In the genomic region with DNA sequence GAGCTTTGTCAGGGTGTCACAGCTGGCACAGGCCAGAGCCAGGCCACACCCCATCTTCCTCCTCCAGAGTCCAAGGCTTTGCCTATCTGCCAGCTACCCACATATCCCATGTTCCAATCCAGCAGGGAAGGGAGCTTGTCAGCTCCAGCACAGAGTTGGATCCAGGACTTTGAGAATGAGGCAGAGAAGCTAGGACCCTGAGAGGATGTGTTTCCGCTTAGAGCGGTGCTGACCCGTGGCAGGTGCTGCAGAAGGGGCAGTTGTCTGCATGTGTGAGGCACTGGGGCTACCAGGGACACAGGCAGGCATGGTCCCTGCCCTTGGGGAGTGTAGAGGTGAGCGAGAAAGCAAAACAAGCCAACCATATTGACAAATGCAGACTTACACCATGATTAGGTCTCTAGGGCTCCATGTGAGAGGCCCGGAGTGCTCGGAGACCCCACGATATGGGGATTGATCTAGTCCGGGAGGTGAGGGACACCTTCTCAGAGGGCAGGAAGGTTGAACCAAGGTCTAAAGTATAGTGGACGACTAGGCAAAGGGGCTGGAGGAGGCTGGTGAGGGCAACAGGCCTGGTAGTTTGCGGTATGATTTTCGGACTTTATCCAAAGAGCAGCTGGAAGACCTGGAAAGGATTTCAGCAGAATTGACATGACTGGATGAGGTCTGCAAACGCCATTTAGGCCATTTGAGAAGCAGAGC, we compare ENCODE assay signal across 2 cellular contexts.
TF ChIP-seq lines count a peak whose summit lies in the region.

No MANE protein-coding gene starts in this region.

TF ChIP-seq in IMR-90, 13 proteins besides CTCF, POLR2A, EP300 and RAD21:
- no peak for TF ChIP-seq MAFK (IDR thresholded peaks at IDR 0.05; ENCODE audit: low read depth, low read length)
- TF ChIP-seq RCOR1 (IDR thresholded peaks at IDR 0.05; ENCODE audit: insufficient replicate concordance, low read length): no peak
- TF ChIP-seq FOS (IDR thresholded peaks at IDR 0.05; ENCODE audit: low read depth, low read length): no peak
- TF ChIP-seq, protein P1, sequence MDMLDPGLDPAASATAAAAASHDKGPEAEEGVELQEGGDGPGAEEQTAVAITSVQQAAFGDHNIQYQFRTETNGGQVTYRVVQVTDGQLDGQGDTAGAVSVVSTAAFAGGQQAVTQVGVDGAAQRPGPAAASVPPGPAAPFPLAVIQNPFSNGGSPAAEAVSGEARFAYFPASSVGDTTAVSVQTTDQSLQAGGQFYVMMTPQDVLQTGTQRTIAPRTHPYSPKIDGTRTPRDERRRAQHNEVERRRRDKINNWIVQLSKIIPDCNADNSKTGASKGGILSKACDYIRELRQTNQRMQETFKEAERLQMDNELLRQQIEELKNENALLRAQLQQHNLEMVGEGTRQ (IDR thresholded peaks at IDR 0.05; ENCODE audit: low read depth, low read length): no peak
- TF ChIP-seq BHLHE40 (IDR thresholded peaks at IDR 0.05; ENCODE audit: low read depth, low read length): no peak
TF ChIP-seq in IMR-90: peak in this region for 0.

TF ChIP-seq in HepG2, 621 proteins besides CTCF, POLR2A, EP300 and RAD21:
- no peak for TF ChIP-seq FLYWCH1 (CRISPR knock-in tag; IDR thresholded peaks at IDR 0.05)
- no peak for TF ChIP-seq ZNF605 (CRISPR knock-in tag; IDR thresholded peaks at IDR 0.05)
- TF ChIP-seq ZFYVE20 (CRISPR knock-in tag; IDR thresholded peaks at IDR 0.05; ENCODE audit: borderline replicate concordance, low read depth): no peak
- no peak for TF ChIP-seq SALL1 (CRISPR knock-in tag; IDR thresholded peaks at IDR 0.05)
- TF ChIP-seq ZMYM4 (CRISPR knock-in tag; IDR thresholded peaks at IDR 0.05): no peak
- TF ChIP-seq ZNF180 (CRISPR knock-in tag; IDR thresholded peaks at IDR 0.05; ENCODE audit: borderline replicate concordance, low read depth): no peak
- TF ChIP-seq PCBP2 (optimal IDR thresholded peaks at IDR 0.05; ENCODE audit: low read depth, low read length, poor library complexity, severe bottlenecking): no peak
- TF ChIP-seq, protein P2, sequence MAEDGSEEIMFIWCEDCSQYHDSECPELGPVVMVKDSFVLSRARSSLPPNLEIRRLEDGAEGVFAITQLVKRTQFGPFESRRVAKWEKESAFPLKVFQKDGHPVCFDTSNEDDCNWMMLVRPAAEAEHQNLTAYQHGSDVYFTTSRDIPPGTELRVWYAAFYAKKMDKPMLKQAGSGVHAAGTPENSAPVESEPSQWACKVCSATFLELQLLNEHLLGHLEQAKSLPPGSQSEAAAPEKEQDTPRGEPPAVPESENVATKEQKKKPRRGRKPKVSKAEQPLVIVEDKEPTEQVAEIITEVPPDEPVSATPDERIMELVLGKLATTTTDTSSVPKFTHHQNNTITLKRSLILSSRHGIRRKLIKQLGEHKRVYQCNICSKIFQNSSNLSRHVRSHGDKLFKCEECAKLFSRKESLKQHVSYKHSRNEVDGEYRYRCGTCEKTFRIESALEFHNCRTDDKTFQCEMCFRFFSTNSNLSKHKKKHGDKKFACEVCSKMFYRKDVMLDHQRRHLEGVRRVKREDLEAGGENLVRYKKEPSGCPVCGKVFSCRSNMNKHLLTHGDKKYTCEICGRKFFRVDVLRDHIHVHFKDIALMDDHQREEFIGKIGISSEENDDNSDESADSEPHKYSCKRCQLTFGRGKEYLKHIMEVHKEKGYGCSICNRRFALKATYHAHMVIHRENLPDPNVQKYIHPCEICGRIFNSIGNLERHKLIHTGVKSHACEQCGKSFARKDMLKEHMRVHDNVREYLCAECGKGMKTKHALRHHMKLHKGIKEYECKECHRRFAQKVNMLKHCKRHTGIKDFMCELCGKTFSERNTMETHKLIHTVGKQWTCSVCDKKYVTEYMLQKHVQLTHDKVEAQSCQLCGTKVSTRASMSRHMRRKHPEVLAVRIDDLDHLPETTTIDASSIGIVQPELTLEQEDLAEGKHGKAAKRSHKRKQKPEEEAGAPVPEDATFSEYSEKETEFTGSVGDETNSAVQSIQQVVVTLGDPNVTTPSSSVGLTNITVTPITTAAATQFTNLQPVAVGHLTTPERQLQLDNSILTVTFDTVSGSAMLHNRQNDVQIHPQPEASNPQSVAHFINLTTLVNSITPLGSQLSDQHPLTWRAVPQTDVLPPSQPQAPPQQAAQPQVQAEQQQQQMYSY (CRISPR knock-in tag; IDR thresholded peaks at IDR 0.05): peak; percentile 73
